ENCODE assay signal across 1 cellular context in the genomic region with DNA sequence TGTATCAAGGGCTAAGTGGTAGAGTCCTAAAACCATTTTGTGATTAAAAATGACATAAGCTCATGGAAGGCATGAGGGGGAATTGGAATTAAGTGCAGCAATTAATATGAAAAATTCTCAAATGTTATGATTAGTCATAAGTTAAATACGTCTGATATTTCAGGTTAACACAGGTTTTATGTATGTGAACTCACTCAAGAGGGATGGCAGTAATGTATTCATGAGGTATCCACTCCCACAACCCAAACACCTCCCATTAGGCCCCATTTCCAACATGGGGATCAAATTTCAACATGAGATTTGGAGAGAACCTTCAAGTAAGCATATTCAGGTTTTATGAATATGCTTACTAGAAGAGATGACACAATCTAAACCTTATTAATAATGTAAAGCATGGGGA.
TF ChIP-seq lines count a peak whose summit lies in the region.

No MANE protein-coding gene starts in this region.

TF ChIP-seq in K562, 482 proteins besides CTCF, POLR2A, EP300 and RAD21:
- TF ChIP-seq, protein P1, sequence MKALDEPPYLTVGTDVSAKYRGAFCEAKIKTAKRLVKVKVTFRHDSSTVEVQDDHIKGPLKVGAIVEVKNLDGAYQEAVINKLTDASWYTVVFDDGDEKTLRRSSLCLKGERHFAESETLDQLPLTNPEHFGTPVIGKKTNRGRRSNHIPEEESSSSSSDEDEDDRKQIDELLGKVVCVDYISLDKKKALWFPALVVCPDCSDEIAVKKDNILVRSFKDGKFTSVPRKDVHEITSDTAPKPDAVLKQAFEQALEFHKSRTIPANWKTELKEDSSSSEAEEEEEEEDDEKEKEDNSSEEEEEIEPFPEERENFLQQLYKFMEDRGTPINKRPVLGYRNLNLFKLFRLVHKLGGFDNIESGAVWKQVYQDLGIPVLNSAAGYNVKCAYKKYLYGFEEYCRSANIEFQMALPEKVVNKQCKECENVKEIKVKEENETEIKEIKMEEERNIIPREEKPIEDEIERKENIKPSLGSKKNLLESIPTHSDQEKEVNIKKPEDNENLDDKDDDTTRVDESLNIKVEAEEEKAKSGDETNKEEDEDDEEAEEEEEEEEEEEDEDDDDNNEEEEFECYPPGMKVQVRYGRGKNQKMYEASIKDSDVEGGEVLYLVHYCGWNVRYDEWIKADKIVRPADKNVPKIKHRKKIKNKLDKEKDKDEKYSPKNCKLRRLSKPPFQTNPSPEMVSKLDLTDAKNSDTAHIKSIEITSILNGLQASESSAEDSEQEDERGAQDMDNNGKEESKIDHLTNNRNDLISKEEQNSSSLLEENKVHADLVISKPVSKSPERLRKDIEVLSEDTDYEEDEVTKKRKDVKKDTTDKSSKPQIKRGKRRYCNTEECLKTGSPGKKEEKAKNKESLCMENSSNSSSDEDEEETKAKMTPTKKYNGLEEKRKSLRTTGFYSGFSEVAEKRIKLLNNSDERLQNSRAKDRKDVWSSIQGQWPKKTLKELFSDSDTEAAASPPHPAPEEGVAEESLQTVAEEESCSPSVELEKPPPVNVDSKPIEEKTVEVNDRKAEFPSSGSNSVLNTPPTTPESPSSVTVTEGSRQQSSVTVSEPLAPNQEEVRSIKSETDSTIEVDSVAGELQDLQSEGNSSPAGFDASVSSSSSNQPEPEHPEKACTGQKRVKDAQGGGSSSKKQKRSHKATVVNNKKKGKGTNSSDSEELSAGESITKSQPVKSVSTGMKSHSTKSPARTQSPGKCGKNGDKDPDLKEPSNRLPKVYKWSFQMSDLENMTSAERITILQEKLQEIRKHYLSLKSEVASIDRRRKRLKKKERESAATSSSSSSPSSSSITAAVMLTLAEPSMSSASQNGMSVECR (CRISPR knock-in tag; IDR thresholded peaks at IDR 0.05) = no peak
- TF ChIP-seq TSC22D4 (tag; IDR thresholded peaks at IDR 0.05) = no peak
- no peak for TF ChIP-seq HCFC1 (IDR thresholded peaks at IDR 0.05; ENCODE audit: low read depth, low read length)
- TF ChIP-seq, protein P2, sequence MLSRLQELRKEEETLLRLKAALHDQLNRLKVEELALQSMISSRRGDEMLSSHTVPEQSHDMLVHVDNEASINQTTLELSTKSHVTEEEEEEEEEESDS (CRISPR knock-in tag; IDR thresholded peaks at IDR 0.05) = no peak
- TF ChIP-seq, protein P3, sequence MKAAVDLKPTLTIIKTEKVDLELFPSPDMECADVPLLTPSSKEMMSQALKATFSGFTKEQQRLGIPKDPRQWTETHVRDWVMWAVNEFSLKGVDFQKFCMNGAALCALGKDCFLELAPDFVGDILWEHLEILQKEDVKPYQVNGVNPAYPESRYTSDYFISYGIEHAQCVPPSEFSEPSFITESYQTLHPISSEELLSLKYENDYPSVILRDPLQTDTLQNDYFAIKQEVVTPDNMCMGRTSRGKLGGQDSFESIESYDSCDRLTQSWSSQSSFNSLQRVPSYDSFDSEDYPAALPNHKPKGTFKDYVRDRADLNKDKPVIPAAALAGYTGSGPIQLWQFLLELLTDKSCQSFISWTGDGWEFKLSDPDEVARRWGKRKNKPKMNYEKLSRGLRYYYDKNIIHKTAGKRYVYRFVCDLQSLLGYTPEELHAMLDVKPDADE (conservative IDR thresholded peaks at IDR 0.05; ENCODE audit: control insufficient read depth, low read depth, low read length) = no peak
- TF ChIP-seq MTA1 (IDR thresholded peaks at IDR 0.05; ENCODE audit: borderline replicate concordance) = no peak
- TF ChIP-seq, protein P4, sequence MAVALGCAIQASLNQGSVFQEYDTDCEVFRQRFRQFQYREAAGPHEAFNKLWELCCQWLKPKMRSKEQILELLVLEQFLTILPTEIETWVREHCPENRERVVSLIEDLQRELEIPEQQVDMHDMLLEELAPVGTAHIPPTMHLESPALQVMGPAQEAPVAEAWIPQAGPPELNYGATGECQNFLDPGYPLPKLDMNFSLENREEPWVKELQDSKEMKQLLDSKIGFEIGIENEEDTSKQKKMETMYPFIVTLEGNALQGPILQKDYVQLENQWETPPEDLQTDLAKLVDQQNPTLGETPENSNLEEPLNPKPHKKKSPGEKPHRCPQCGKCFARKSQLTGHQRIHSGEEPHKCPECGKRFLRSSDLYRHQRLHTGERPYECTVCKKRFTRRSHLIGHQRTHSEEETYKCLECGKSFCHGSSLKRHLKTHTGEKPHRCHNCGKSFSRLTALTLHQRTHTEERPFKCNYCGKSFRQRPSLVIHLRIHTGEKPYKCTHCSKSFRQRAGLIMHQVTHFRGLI (CRISPR knock-in tag; IDR thresholded peaks at IDR 0.05) = no peak
- TF ChIP-seq LEF1 (IDR thresholded peaks at IDR 0.05) = no peak
- TF ChIP-seq, protein P5, sequence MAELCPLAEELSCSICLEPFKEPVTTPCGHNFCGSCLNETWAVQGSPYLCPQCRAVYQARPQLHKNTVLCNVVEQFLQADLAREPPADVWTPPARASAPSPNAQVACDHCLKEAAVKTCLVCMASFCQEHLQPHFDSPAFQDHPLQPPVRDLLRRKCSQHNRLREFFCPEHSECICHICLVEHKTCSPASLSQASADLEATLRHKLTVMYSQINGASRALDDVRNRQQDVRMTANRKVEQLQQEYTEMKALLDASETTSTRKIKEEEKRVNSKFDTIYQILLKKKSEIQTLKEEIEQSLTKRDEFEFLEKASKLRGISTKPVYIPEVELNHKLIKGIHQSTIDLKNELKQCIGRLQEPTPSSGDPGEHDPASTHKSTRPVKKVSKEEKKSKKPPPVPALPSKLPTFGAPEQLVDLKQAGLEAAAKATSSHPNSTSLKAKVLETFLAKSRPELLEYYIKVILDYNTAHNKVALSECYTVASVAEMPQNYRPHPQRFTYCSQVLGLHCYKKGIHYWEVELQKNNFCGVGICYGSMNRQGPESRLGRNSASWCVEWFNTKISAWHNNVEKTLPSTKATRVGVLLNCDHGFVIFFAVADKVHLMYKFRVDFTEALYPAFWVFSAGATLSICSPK (IDR thresholded peaks at IDR 0.05; ENCODE audit: borderline replicate concordance) = no peak
- TF ChIP-seq CBX8 (IDR thresholded peaks at IDR 0.05; ENCODE audit: borderline replicate concordance, extremely low read depth, low read depth, low read length, poor library complexity, severe bottlenecking) = no peak
